Comparison of ENCODE assay signal across 22 cellular contexts in the genomic region with DNA sequence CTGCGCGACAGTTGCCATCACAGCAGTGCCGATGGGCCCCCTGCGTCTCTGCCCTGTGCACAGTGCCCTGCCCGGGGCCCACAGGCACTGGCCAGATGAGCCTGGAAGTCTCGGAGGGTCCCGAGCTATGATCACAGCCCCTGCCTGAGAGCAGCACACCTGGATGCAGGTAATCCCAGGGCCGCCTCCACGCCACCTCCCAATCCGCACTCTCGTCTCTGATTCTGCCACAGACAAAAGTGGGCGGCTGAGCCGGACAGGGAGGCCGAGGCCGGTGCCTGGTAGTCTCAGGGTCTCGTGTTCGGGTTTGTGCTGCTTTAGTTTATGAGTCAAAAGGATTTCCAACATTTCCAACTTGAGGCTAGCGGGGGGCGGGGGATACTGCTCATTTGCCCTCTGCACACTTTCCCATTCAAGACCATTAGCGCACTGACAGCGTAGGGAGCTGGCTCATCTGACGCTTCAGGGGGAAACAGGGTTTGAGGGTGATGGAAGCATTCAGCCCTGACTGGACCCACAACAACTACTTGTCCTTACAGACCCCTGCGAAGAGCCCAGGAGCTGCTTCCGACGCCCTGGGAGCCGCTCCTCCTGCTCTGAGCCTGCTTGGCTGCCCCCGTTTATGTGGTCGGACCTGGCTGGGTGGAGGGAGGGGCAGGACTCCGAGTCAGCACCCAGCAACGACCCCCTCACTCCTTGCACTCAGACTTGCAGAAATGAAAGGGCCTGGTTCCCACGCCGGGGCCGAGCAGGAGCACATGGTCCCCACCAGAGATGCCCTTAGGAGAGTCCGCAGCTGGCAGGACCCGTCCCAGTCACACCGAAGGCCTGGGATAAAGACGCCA. TPM values are rescaled to one million over a fixed set of nuclear protein-coding genes. Genes with fewer than 3 reads are reported as not detected.
DNase-seq lines count a peak whose midpoint lies in the region; ATAC-seq, FAIRE-seq and TF ChIP-seq lines count a peak whose summit lies in the region.
"Had no signal": no experiment of that assay in that cellular context is flagged by ENCODE, and none has a peak within 500 bp of the region (broad histone marks: within the 10 kb centered on the region; RNA-seq: fewer than 3 reads in every experiment).

No MANE protein-coding gene starts in this region.

- H3K27ac Mint-ChIP-seq in activated naive CD8-positive, alpha-beta T cell treated with anti-CD3 and anti-CD28 coated beads, Interleukin-2, amount 10 ng/mL, durations not matched to agents 7 days and 5 days = no peak overlapping the region
- H3K27ac Mint-ChIP-seq in activated naive CD8-positive, alpha-beta T cell treated with anti-CD3 and anti-CD28 coated beads for 36 hours = no peak overlapping the region
- H3K27ac Mint-ChIP-seq: B cell; CD4-positive, alpha-beta T cell had no signal

- ATAC-seq in activated naive CD8-positive, alpha-beta T cell treated with anti-CD3 and anti-CD28 coated beads, Interleukin-2, amount 10 ng/mL, durations not matched to agents 7 days and 5 days (ENCODE audit: low read depth) = no peak
- ATAC-seq in RWPE2 (ENCODE audit: low read depth) (no peak), psoas muscle (no peak), HG02763 (IDR thresholded peaks at IDR 0.05; ENCODE audit: unreplicated experiment) (no peak)
- ATAC-seq: GM12878, HCT116, K562 had no signal

- TF ChIP-seq CTCF in RWPE2 (IDR thresholded peaks at IDR 0.05; ENCODE audit: poor library complexity, severe bottlenecking) (no peak), kidney (IDR thresholded peaks at IDR 0.05; ENCODE audit: borderline replicate concordance, extremely low read depth, insufficient read depth) (no peak), psoas muscle (IDR thresholded peaks at IDR 0.05) (no peak), brain microvascular endothelial cell (IDR thresholded peaks at IDR 0.05; ENCODE audit: low read depth, low read length, missing control alignments) (no peak)

- H3K4me1 ChIP-seq in RWPE2 (ENCODE audit: insufficient read depth, poor library complexity, severe bottlenecking) (no peaks in the 10 kb centered on the region), kidney (ENCODE audit: control insufficient read depth in 1 of 2, insufficient read depth in 1 of 2, low read depth in 1 of 2, low read length in 2 of 2) (no peaks in the 10 kb centered on the region), psoas muscle (no peaks in the 10 kb centered on the region)
- H3K4me1 ChIP-seq: Caco-2 had no signal

- POLR2A ChIA-PET in activated naive CD8-positive, alpha-beta T cell treated with anti-CD3 and anti-CD28 coated beads, Interleukin-2, amount 10 ng/mL, durations not matched to agents 7 days and 5 days (lab: Charles Lee) = interaction anchor here (0.6 kb wide), 1 partner anchor 14 kb away, joined by 3 read pairs; no protein-coding TSS in a partner anchor

- H3K4me3 Mint-ChIP-seq in activated naive CD8-positive, alpha-beta T cell treated with anti-CD3 and anti-CD28 coated beads, Interleukin-2, amount 10 ng/mL, durations not matched to agents 7 days and 5 days = no peak overlapping the region
- H3K4me3 Mint-ChIP-seq in activated naive CD8-positive, alpha-beta T cell treated with anti-CD3 and anti-CD28 coated beads for 36 hours = no peak overlapping the region
- H3K4me3 Mint-ChIP-seq: B cell; CD4-positive, alpha-beta T cell had no signal

- intact Hi-C loops in kidney (cut with DNase I) = no loop called here
- intact Hi-C loops in psoas muscle (cut with DNase I) = no loop called here

- 77 to 81% (median 77%) methylated on average over 37 of the region's 37 CpGs for WGBS in psoas muscle, 3 donors

- H3K36me3 ChIP-seq in RWPE2 (ENCODE audit: low read depth) (no peaks in the 10 kb centered on the region), kidney (ENCODE audit: control insufficient read depth in 1 of 2, insufficient read depth in 2 of 2, low read length in 2 of 2) (no peaks in the 10 kb centered on the region), psoas muscle (ENCODE audit: insufficient read depth in 1 of 2, low read depth in 1 of 2) (no peaks in the 10 kb centered on the region), brain microvascular endothelial cell (replicated peaks) (no peaks in the 10 kb centered on the region)

- H3K27me3 ChIP-seq in RWPE2 (ENCODE audit: insufficient read depth, poor library complexity, severe bottlenecking) (peaks cover 7% of the 10 kb centered on the region), psoas muscle (ENCODE audit: insufficient read depth in 3 of 3, low read length in 2 of 3) (peaks cover 0 to 43% (median 11%) of the 10 kb centered on the region in 3 donors), brain microvascular endothelial cell (replicated peaks) (no peaks in the 10 kb centered on the region)

- H3K4me3 ChIP-seq in RWPE2 (ENCODE audit: severe bottlenecking) = no peak overlapping the region
- no peak overlapping the region for H3K4me3 ChIP-seq in kidney (ENCODE audit: low read length in 2 of 2)
- no peak overlapping the region for H3K4me3 ChIP-seq in psoas muscle
- no peak overlapping the region for H3K4me3 ChIP-seq in brain microvascular endothelial cell (ENCODE audit: low read depth, low read length)
- H3K4me3 ChIP-seq: GM12878, K562 had no signal

- FAIRE-seq in kidney (lab: Jason Lieb, UNC) = no peak
- FAIRE-seq: GM12878, K562, RCC 7860 had no signal

- peak; percentile 17 for DNase-seq in activated naive CD8-positive, alpha-beta T cell treated with anti-CD3 and anti-CD28 coated beads, Interleukin-2, amount 10 ng/mL, durations not matched to agents 7 days and 5 days
- no peak for DNase-seq in activated naive CD8-positive, alpha-beta T cell treated with anti-CD3 and anti-CD28 coated beads for 36 hours
- peak; percentile 42 for DNase-seq in RWPE2 (ENCODE audit: low spot score)
- DNase-seq in kidney = peak; percentile 64
- peak; percentile 5 to 35 for DNase-seq in psoas muscle
- DNase-seq in brain microvascular endothelial cell = no peak
- DNase-seq in DMS79 treated with DMSO at 0.1 percent for 48 hours (lab: John Stamatoyannopoulos, UW) = no peak
- DNase-seq: Caco-2; CD4-positive, alpha-beta T cell; GOT3; NCI-H1092 treated with DMSO at 0.1 percent for 48 hours; NCI-H2081; NCI-H2171 treated with DMSO at 0.1 percent for 48 hours; NK-92 treated with Interleukin-12 subunit alpha and Interleukin-12 subunit beta, amount 100 ng/mL, for 24 hours; SHP77 treated with DMSO at 0.1 percent for 48 hours had no signal

- H3K27me3 Mint-ChIP-seq in activated naive CD8-positive, alpha-beta T cell treated with anti-CD3 and anti-CD28 coated beads, Interleukin-2, amount 10 ng/mL, durations not matched to agents 7 days and 5 days = no peaks in the 10 kb centered on the region
- H3K27me3 Mint-ChIP-seq in activated naive CD8-positive, alpha-beta T cell treated with anti-CD3 and anti-CD28 coated beads for 36 hours = peaks cover 7% of the 10 kb centered on the region
- H3K27me3 Mint-ChIP-seq: B cell had no signal

- no peak overlapping the region for H3K9ac ChIP-seq in kidney (ENCODE audit: low read length in 2 of 2)

- in situ Hi-C loops in brain microvascular endothelial cell (cut with HindIII; ENCODE audit: low pct_ligation_motif_present, low sequenced_read_pairs) = no loop called here

- no peak overlapping the region for H3K27ac ChIP-seq in RWPE2 (ENCODE audit: poor library complexity, severe bottlenecking)
- H3K27ac ChIP-seq in kidney (ENCODE audit: low read depth in 2 of 2, low read length in 2 of 2) = no peak overlapping the region
- H3K27ac ChIP-seq in psoas muscle = no peak overlapping the region
- H3K27ac ChIP-seq in brain microvascular endothelial cell = no peak overlapping the region

- H3K9me3 Mint-ChIP-seq in activated naive CD8-positive, alpha-beta T cell treated with anti-CD3 and anti-CD28 coated beads, Interleukin-2, amount 10 ng/mL, durations not matched to agents 7 days and 5 days = no peaks in the 10 kb centered on the region
- H3K9me3 Mint-ChIP-seq in activated naive CD8-positive, alpha-beta T cell treated with anti-CD3 and anti-CD28 coated beads for 36 hours = no peaks in the 10 kb centered on the region
- H3K9me3 Mint-ChIP-seq: CD4-positive, alpha-beta T cell had no signal

- H3K9me3 ChIP-seq in RWPE2 (ENCODE audit: severe bottlenecking) = no peaks in the 10 kb centered on the region
- H3K9me3 ChIP-seq in kidney (ENCODE audit: control insufficient read depth in 1 of 2, low read length in 2 of 2) = no peaks in the 10 kb centered on the region
- no peaks in the 10 kb centered on the region for H3K9me3 ChIP-seq in psoas muscle
- H3K9me3 ChIP-seq: Caco-2 had no signal

- peaks cover 2% of the 10 kb centered on the region for H3K4me1 Mint-ChIP-seq in activated naive CD8-positive, alpha-beta T cell treated with anti-CD3 and anti-CD28 coated beads, Interleukin-2, amount 10 ng/mL, durations not matched to agents 7 days and 5 days
- peaks cover 2% of the 10 kb centered on the region for H3K4me1 Mint-ChIP-seq in activated naive CD8-positive, alpha-beta T cell treated with anti-CD3 and anti-CD28 coated beads for 36 hours
- H3K4me1 Mint-ChIP-seq: B cell had no signal

- no peaks in the 10 kb centered on the region for H3K36me3 Mint-ChIP-seq in activated naive CD8-positive, alpha-beta T cell treated with anti-CD3 and anti-CD28 coated beads, Interleukin-2, amount 10 ng/mL, durations not matched to agents 7 days and 5 days
- no peaks in the 10 kb centered on the region for H3K36me3 Mint-ChIP-seq in activated naive CD8-positive, alpha-beta T cell treated with anti-CD3 and anti-CD28 coated beads for 36 hours

RNA-seq across cellular contexts. Expression of gene TTC34, which starts 1.8 kb away (rescaled TPM):
- 1 to 10 TPM; 2.7 to 2.8 TPM for total RNA-seq in activated naive CD8-positive, alpha-beta T cell treated with anti-CD3 and anti-CD28 coated beads, Interleukin-2, amount 10 ng/mL, durations not matched to agents 7 days and 5 days
- under 1 TPM; 0.48 to 0.58 TPM for total RNA-seq in activated naive CD8-positive, alpha-beta T cell treated with anti-CD3 and anti-CD28 coated beads for 36 hours
- total RNA-seq in kidney (2.4 TPM), psoas muscle (under 1 TPM; 0.04 to 0.15 (median 0.06) TPM)
- polyA plus RNA-seq in kidney (ENCODE audit: insufficient read depth, low read depth, low replicate concordance) (0.15 TPM), psoas muscle (under 1 TPM; 0.01 to 0.03 (median 0.01) TPM)
- total RNA-seq: A172 had no signal

Comparison
In these comparisons a context has a peak if more than half of its experiments do, and no peak if none do; other contexts are left out.
1. DNase-seq: peak in activated naive CD8-positive, alpha-beta T cell treated with anti-CD3 and anti-CD28 coated beads, Interleukin-2, amount 10 ng/mL, durations not matched to agents 7 days and 5 days (single experiment), RWPE2 (single experiment), kidney (single experiment) and psoas muscle (2 of 2); none in activated naive CD8-positive, alpha-beta T cell treated with anti-CD3 and anti-CD28 coated beads for 36 hours (single experiment), brain microvascular endothelial cell (single experiment) and DMS79 treated with DMSO at 0.1 percent for 48 hours (single experiment).